Comparison of ENCODE assay signal across 21 cellular contexts in genomic region chr18:23200751-23201150, GRCh38.
DNase-seq lines count a peak whose midpoint lies in the region; ATAC-seq and TF ChIP-seq lines count a peak whose summit lies in the region.
"Had no signal": no experiment of that assay in that cellular context is flagged by ENCODE, and none has a peak within 500 bp of the region (broad histone marks: within the 10 kb centered on the region; RNA-seq: fewer than 3 reads in every experiment).

No MANE protein-coding gene starts in this region.

- no peak overlapping the region for H3K4me3 ChIP-seq in gastroesophageal sphincter
- H3K4me3 ChIP-seq: esophagus squamous epithelium, psoas muscle, stomach, tibial artery had no signal

- TF ChIP-seq CTCF in gastroesophageal sphincter (IDR thresholded peaks at IDR 0.05): no peak

- H3K36me3 ChIP-seq in gastroesophageal sphincter: no peaks in the 10 kb centered on the region
- H3K36me3 ChIP-seq: WERI-Rb-1 had no signal

- WGBS in gastroesophageal sphincter (ENCODE audit: low coverage in 1 of 2), 2 donors: 86 to 94% methylated on average over 7 to 8 of the region's 8 CpGs

- no peak for TF ChIP-seq POLR2A in gastroesophageal sphincter (IDR thresholded peaks at IDR 0.05)

- TF ChIP-seq EP300 in gastroesophageal sphincter (IDR thresholded peaks at IDR 0.05): no peak

- DNase-seq in CMK (ENCODE audit: low read depth): peak; percentile 38
- DNase-seq in DMS79 (lab: John Stamatoyannopoulos, UW): peak; percentile 27
- DNase-seq in OCI-M1 (lab: John Stamatoyannopoulos, UW): peak; percentile 55
- DNase-seq in left kidney (ENCODE audit: low read depth, low spot score): peak; percentile 65
- no peak for DNase-seq in DMS153 treated with DMSO at 0.1 percent for 48 hours (lab: John Stamatoyannopoulos, UW; ENCODE audit: unreplicated experiment)
- DNase-seq: activated CD4-positive, alpha-beta T cell treated with anti-CD3 and anti-CD28 coated beads, Interleukin-2, amount 10 ng/mL, durations not matched to agents 24 days and 14 days; activated naive CD4-positive, alpha-beta T cell treated with anti-CD3 and anti-CD28 coated beads, Interleukin-2, amount 10 ng/mL, durations not matched to agents 7 days and 5 days; aorta; EL; esophagus squamous epithelium; H9; NCI-H1930; NCI-H510A treated with DMSO at 0.1 percent for 48 hours; psoas muscle; stimulated activated CD8-positive, alpha-beta memory T cell treated with anti-CD3 and anti-CD28 coated beads, Interleukin-4, amount 100 ng/mL, for 48 hours; stomach; tibial artery; WERI-Rb-1 had no signal

- ATAC-seq in gastroesophageal sphincter (no peak), GM21717 (IDR thresholded peaks at IDR 0.05; ENCODE audit: unreplicated experiment) (no peak)
- ATAC-seq: psoas muscle had no signal

- no peak overlapping the region for H3K27ac ChIP-seq in gastroesophageal sphincter
- H3K27ac ChIP-seq: esophagus squamous epithelium, psoas muscle, RWPE1, stomach, tibial artery, WERI-Rb-1 had no signal

- no peaks in the 10 kb centered on the region for H3K9me3 ChIP-seq in gastroesophageal sphincter
- H3K9me3 ChIP-seq: esophagus squamous epithelium, psoas muscle, stomach, tibial artery had no signal

- no peaks in the 10 kb centered on the region for H3K27me3 ChIP-seq in gastroesophageal sphincter
- H3K27me3 ChIP-seq: esophagus squamous epithelium, stomach, tibial artery had no signal

- peaks cover 0 to 8% (median 0%) of the 10 kb centered on the region in 3 donors for H3K4me1 ChIP-seq in gastroesophageal sphincter
- H3K4me1 ChIP-seq: esophagus squamous epithelium, psoas muscle, stomach had no signal
